11 cellular contexts compared by ENCODE assay signal in the genomic region with DNA sequence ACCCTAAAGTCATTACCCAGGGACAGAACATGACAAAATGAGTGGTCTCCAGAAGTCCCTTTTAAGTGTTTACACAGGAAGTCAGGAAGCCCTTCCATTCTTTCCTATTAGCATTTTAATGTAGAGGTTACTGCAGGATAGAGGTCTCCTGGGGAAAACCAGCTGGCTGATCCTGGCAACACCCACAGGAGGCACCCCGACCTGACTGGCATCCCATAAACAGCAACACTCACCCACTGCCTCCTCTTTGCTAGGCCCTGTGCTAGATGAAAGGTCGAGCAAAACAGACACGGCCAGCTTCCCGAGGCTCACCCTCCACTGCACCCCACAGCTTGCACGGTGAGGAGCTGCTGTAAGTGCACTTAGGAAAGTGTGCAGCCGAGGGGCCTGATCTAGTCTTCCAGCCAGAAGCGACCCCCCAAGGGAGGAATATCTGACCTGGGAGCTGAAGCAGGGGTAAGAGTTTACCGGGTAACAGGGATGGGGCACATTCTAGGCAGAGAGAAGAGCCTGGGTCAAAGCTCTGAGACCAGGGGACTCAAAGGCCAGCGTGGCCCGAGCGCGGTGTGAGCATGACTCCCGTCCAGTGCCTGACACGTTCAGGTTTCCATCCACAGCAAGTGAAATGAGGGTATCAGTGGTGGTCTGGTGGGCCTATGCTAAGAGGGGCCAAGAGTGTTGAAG. TPM values are rescaled to one million over a fixed set of nuclear protein-coding genes. Genes with fewer than 3 reads are reported as not detected.
A peak's percentile ranks its signal among the peaks of the same experiment; 100 is the strongest.
DNase-seq lines count a peak whose midpoint lies in the region; ATAC-seq, FAIRE-seq and TF ChIP-seq lines count a peak whose summit lies in the region.
"Had no signal": no experiment of that assay in that cellular context is flagged by ENCODE, and none has a peak within 500 bp of the region (broad histone marks: within the 10 kb centered on the region; RNA-seq: fewer than 3 reads in every experiment).

No MANE protein-coding gene starts in this region.

- no peaks in the 10 kb centered on the region for H3K9me3 ChIP-seq in H1 (ENCODE audit: insufficient read depth in 2 of 2, low read depth in 1 of 2, low read length in 1 of 2)

- H3K56ac ChIP-seq in H1 (replicated peaks; ENCODE audit: insufficient read length, low read depth, low read length), result no peak overlapping the region

- H4K91ac ChIP-seq in H1 (replicated peaks; ENCODE audit: insufficient read length, low read length), result peak overlapping the region; percentile 1

- no peak overlapping the region for H2BK15ac ChIP-seq in H1 (ENCODE audit: low read length)

- no peak for FAIRE-seq in H1 (lab: Jason Lieb, UNC)
- FAIRE-seq: HTR-8/SVneo had no signal

- no peak overlapping the region for H3K14ac ChIP-seq in H1 (ENCODE audit: insufficient read length)

- H3K27ac ChIP-seq in H1 (ENCODE audit: low read depth, low read length), result peak overlapping the region; percentile 6; the same call in 1 of the 2 replicates

- H2BK120ac ChIP-seq in H1 (replicated peaks; ENCODE audit: low read depth, low read length), result peak overlapping the region; percentile 27

- no peak for TF ChIP-seq POLR2A in H1 (IDR thresholded peaks at IDR 0.05; ENCODE audit: control extremely low read depth in 1 of 2, low read depth in 2 of 2, low read length in 2 of 2)

- no peak for TF ChIP-seq EP300 in H1 (IDR thresholded peaks at IDR 0.05; ENCODE audit: borderline replicate concordance in 1 of 2, low read depth in 2 of 2, low read length in 2 of 2)

- no peak overlapping the region for H2AFZ ChIP-seq in H1 (ENCODE audit: low read length)

- no peak overlapping the region for H3K23ac ChIP-seq in H1 (ENCODE audit: insufficient read length)

- ATAC-seq in omental fat pad (ENCODE audit: low FRiP score), result peak; percentile 58
- ATAC-seq in GM21717 (IDR thresholded peaks at IDR 0.05; ENCODE audit: unreplicated experiment), result no peak
- ATAC-seq: Right ventricle myocardium inferior had no signal

- TF ChIP-seq CTCF in H1 (IDR thresholded peaks at IDR 0.05; ENCODE audit: control extremely low read depth in 1 of 3, insufficient read depth in 1 of 3, low read depth in 1 of 3, low read length in 3 of 3) (no peak), omental fat pad (IDR thresholded peaks at IDR 0.05) (no peak), GM13976 (IDR thresholded peaks at IDR 0.05; ENCODE audit: borderline replicate concordance, control extremely low read depth, extremely low read depth, insufficient read depth, missing control alignments) (no peak)

- no peaks in the 10 kb centered on the region for H4K20me1 ChIP-seq in H1 (replicated peaks in 1 of 2; ENCODE audit: control insufficient read depth in 1 of 2, insufficient read depth in 2 of 2, low read length in 2 of 2)

- peak overlapping the region; percentile 79; the same call in 1 of the 2 replicates for H2AK5ac ChIP-seq in H1 (ENCODE audit: low read depth, low read length)

- H3K4ac ChIP-seq in H1 (replicated peaks; ENCODE audit: insufficient read length, low read depth, low read length), result no peak overlapping the region

- H3K4me3 ChIP-seq in H1 (ENCODE audit: extremely low read depth in 1 of 4, insufficient read depth in 2 of 4, low read depth in 3 of 4, low read length in 4 of 4), result peak overlapping the region in 2 of 4 experiments; percentile 10; a peak in 2 of 8 replicates

- H3K4me2 ChIP-seq in H1 (ENCODE audit: insufficient read depth in 1 of 2, low read depth in 2 of 2, low read length in 2 of 2), result peak overlapping the region; percentile 49 to 69

- CTCF ChIA-PET in H1 (lab: Charles Lee; ENCODE audit: partially characterized antibody), result interaction anchor here (0.8 to 1.2 kb wide), 2 partner anchors 93 to 199 kb away, joined by 3 to 6 read pairs; no protein-coding TSS in a partner anchor

- no peaks in the 10 kb centered on the region for H3K27me3 ChIP-seq in H1 (replicated peaks in 1 of 4; ENCODE audit: control insufficient read depth in 3 of 4, extremely low read depth in 1 of 4, insufficient read depth in 3 of 4, low read length in 3 of 4)

- POLR2A ChIA-PET in H1 (lab: Charles Lee; ENCODE audit: partially characterized antibody), result interaction anchor here (0.5 to 3.0 kb wide), 6 partner anchors 8 to 203 kb away, joined by 3 to 26 read pairs (median 4); a partner anchor contains a TSS

- no peaks in the 10 kb centered on the region for H3K79me2 ChIP-seq in H1 (ENCODE audit: control insufficient read depth in 1 of 2, insufficient read depth in 2 of 2, low read length in 2 of 2)

- H2BK20ac ChIP-seq in H1 (ENCODE audit: low read length), result peak overlapping the region; percentile 0; the same call in 1 of the 2 replicates

- peak overlapping the region; percentile 20 for H2BK12ac ChIP-seq in H1 (ENCODE audit: low read depth, low read length)

- WGBS in H1 (ENCODE audit: extremely low coverage in 1 of 2, insufficient coverage in 1 of 2, insufficient read length in 1 of 2, insufficient replicate concordance in 2 of 2, low coverage in 1 of 2, low lambda C conversion rate in 2 of 2, missing lambda C conversion rate in 1 of 2), 2 experiments, result 52% methylated on average over 14 of the region's 14 CpGs; no CpG with 5 or more reads in 1 of the 2 experiments

- no peaks in the 10 kb centered on the region for H3K79me1 ChIP-seq in H1 (ENCODE audit: low read depth, low read length)

- H3K36me3 ChIP-seq in H1 (ENCODE audit: control insufficient read depth in 2 of 4, insufficient read depth in 4 of 4, low read length in 3 of 4), result peaks cover 3 to 15% (median 5%) of the 10 kb centered on the region in 4 experiments; a peak in 5 of 8 replicates

- no peak overlapping the region for H4K5ac ChIP-seq in H1 (ENCODE audit: insufficient read length, low read depth, low read length)

- DNase-seq in NCI-H510A treated with DMSO at 0.1 percent for 48 hours (lab: John Stamatoyannopoulos, UW), result peak; percentile 9
- no peak for DNase-seq in NCI-H510A (lab: John Stamatoyannopoulos, UW)
- DNase-seq in NCI-H345 (lab: John Stamatoyannopoulos, UW), result peak; percentile 80
- peak in 1 of 2 experiments; percentile 55 for DNase-seq in H1 (ENCODE audit: low read depth in 1 of 2, low spot score in 2 of 2)
- DNase-seq in omental fat pad (ENCODE audit: low spot score), result no peak
- no peak for DNase-seq in activated effector memory CD4-positive, alpha-beta T cell treated with anti-CD3 and anti-CD28 coated beads, Interleukin-2, amount 50 U/mL, for 16 hours
- no peak for DNase-seq in GM13976 (ENCODE audit: low spot score)
- DNase-seq: activated CD4-positive, CD25-positive, alpha-beta regulatory T cell treated with anti-CD3 and anti-CD28 coated beads, Interleukin-2, amount 50 U/mL, for 72 hours had no signal

- H3K9ac ChIP-seq in H1 (replicated peaks in 1 of 4; ENCODE audit: extremely low read depth in 1 of 4, low read depth in 3 of 4, low read length in 3 of 4), result peak overlapping the region in 1 of 4 experiments; percentile 8; a peak in 2 of 7 replicates

- peaks cover 1 to 19% (median 7%) of the 10 kb centered on the region in 4 experiments for H3K4me1 ChIP-seq in H1 (replicated peaks in 1 of 4; ENCODE audit: control insufficient read depth in 3 of 4, insufficient read depth in 4 of 4, low read length in 3 of 4)

- peak overlapping the region; percentile 62 for H4K8ac ChIP-seq in H1 (ENCODE audit: extremely low read depth, insufficient read depth, low read length)

- no peaks in the 10 kb centered on the region; the same call in 1 of the 2 replicates for H3K23me2 ChIP-seq in H1 (ENCODE audit: low read depth, low read length)

- peak overlapping the region; percentile 63 for H2BK5ac ChIP-seq in H1 (ENCODE audit: low read depth, low read length)

- no peak for TF ChIP-seq RAD21 in H1 (IDR thresholded peaks at IDR 0.05 in 1 of 2, conservative IDR thresholded peaks at IDR 0.05 in 1 of 2; ENCODE audit: low read depth in 2 of 2, low read length in 2 of 2)

- in situ Hi-C loops in GM13976 (cut with MboI; ENCODE audit: low sequenced_read_pairs, unreplicated experiment), result no loop called here

- peak overlapping the region; percentile 92 for H3K18ac ChIP-seq in H1 (ENCODE audit: extremely low read depth, low read length)

TF ChIP-seq in H1, 55 proteins besides CTCF, POLR2A, EP300 and RAD21 (continues in another document):
- TF ChIP-seq RBBP5 (IDR thresholded peaks at IDR 0.05; ENCODE audit: borderline replicate concordance, low read depth, low read length), result no peak
- TF ChIP-seq HDAC2 (IDR thresholded peaks at IDR 0.05; ENCODE audit: borderline replicate concordance in 1 of 2, low read depth in 2 of 2, low read length in 2 of 2), result no peak

RNA-seq across cellular contexts. Expression of a gene that starts 9.0 kb away (rescaled TPM):
- 24.9 and 27.1 TPM in 2 replicates for total RNA-seq in H1 (2021; fragmentation: NEBNext Ultra II Directional; extraction: Animal tissue kit (Norgen Biotek cat#: 25700))
- polyA plus RNA-seq in H1 (2011; rRNA removed), result 64.7 and 77.2 TPM in 2 replicates
- polyA plus RNA-seq in H1 (2011; cell fraction: cytosol; rRNA removed), result 69.2 TPM
- 73.7 TPM for polyA plus RNA-seq in H1 (2011; cell fraction: nucleus; rRNA removed)
- 29.7 to 51.3 TPM (median 45.2 TPM) in 4 replicates for polyA plus RNA-seq in H1 (2012, experiment 1 of 2)
- polyA plus RNA-seq in H1 (2012, experiment 2 of 2), result 16.9 TPM
- 35.8 TPM for polyA plus RNA-seq in H1 (2013, experiment 1 of 2)
- polyA plus RNA-seq in H1 (2013, experiment 2 of 2), result 33.0 TPM
- polyA minus RNA-seq in H1 (2011; rRNA and poly(A)+ RNA removed), result 63.7 and 86.0 TPM in 2 replicates
- 24.7 TPM for polyA minus RNA-seq in H1 (2011; cell fraction: cytosol; rRNA and poly(A)+ RNA removed)
- polyA minus RNA-seq in H1 (2011; cell fraction: nucleus; rRNA and poly(A)+ RNA removed), result 33.1 TPM
- 100 to 1,000 TPM; 213 to 277 (median 235) TPM for total RNA-seq in omental fat pad

RNA-seq across cellular contexts. Expression of a gene that starts 22.6 kb away (rescaled TPM):
- 9.2 and 9.4 TPM in 2 replicates for total RNA-seq in H1 (2021; fragmentation: NEBNext Ultra II Directional; extraction: Animal tissue kit (Norgen Biotek cat#: 25700))
- polyA plus RNA-seq in H1 (2011; rRNA removed), result 12.7 and 13.9 TPM in 2 replicates
- polyA plus RNA-seq in H1 (2011; cell fraction: cytosol; rRNA removed), result 12.9 TPM
- 8.2 TPM for polyA plus RNA-seq in H1 (2011; cell fraction: nucleus; rRNA removed)
- polyA plus RNA-seq in H1 (2012, experiment 1 of 2), result 9.5 to 11.2 TPM (median 10.4 TPM) in 4 replicates
- 11.1 TPM for polyA plus RNA-seq in H1 (2012, experiment 2 of 2)
- 10.1 TPM for polyA plus RNA-seq in H1 (2013, experiment 1 of 2)
- 11.8 TPM for polyA plus RNA-seq in H1 (2013, experiment 2 of 2)
- polyA minus RNA-seq in H1 (2011; rRNA and poly(A)+ RNA removed), result 9.9 and 12.0 TPM in 2 replicates
- polyA minus RNA-seq in H1 (2011; cell fraction: cytosol; rRNA and poly(A)+ RNA removed), result 3.4 TPM
- 5.0 TPM for polyA minus RNA-seq in H1 (2011; cell fraction: nucleus; rRNA and poly(A)+ RNA removed)
- total RNA-seq in omental fat pad, result 10 to 100 TPM in 2 of 4 donors, 1 to 10 TPM in 2; 3.8 to 12.0 (median 7.0) TPM

RNA-seq across cellular contexts. Expression of a gene that starts 29.8 kb away (rescaled TPM):
- total RNA-seq in H1 (2021; fragmentation: NEBNext Ultra II Directional; extraction: Animal tissue kit (Norgen Biotek cat#: 25700)), result 6.8 and 8.7 TPM in 2 replicates
- polyA plus RNA-seq in H1 (2011; rRNA removed), result 5.6 and 7.5 TPM in 2 replicates
- 3.4 TPM for polyA plus RNA-seq in H1 (2011; cell fraction: cytosol; rRNA removed)
- 12.0 TPM for polyA plus RNA-seq in H1 (2011; cell fraction: nucleus; rRNA removed)
- 6.5 to 7.3 TPM (median 7.1 TPM) in 4 replicates for polyA plus RNA-seq in H1 (2012, experiment 1 of 2)
- 21.5 TPM for polyA plus RNA-seq in H1 (2012, experiment 2 of 2)
- polyA plus RNA-seq in H1 (2013, experiment 1 of 2), result 4.2 TPM
- polyA plus RNA-seq in H1 (2013, experiment 2 of 2), result 3.8 TPM
- polyA minus RNA-seq in H1 (2011; rRNA and poly(A)+ RNA removed), result 3.5 and 5.5 TPM in 2 replicates
- polyA minus RNA-seq in H1 (2011; cell fraction: cytosol; rRNA and poly(A)+ RNA removed), result 7.0 TPM
- polyA minus RNA-seq in H1 (2011; cell fraction: nucleus; rRNA and poly(A)+ RNA removed), result 7.0 TPM
- 10 to 100 TPM in 2 of 4 donors, 1 to 10 TPM in 2; 5.8 to 14.8 (median 8.5) TPM for total RNA-seq in omental fat pad

Comparison
In these comparisons a context has a peak if more than half of its experiments do, and no peak if none do; other contexts are left out.
1. DNase-seq: peak in NCI-H510A treated with DMSO at 0.1 percent for 48 hours (single experiment) and NCI-H345 (single experiment); none in NCI-H510A (single experiment), omental fat pad (single experiment), activated effector memory CD4-positive, alpha-beta T cell treated with anti-CD3 and anti-CD28 coated beads, Interleukin-2, amount 50 U/mL, for 16 hours (single experiment) and GM13976 (single experiment).